Comparison of ENCODE assay signal across 14 cellular contexts in the genomic region with DNA sequence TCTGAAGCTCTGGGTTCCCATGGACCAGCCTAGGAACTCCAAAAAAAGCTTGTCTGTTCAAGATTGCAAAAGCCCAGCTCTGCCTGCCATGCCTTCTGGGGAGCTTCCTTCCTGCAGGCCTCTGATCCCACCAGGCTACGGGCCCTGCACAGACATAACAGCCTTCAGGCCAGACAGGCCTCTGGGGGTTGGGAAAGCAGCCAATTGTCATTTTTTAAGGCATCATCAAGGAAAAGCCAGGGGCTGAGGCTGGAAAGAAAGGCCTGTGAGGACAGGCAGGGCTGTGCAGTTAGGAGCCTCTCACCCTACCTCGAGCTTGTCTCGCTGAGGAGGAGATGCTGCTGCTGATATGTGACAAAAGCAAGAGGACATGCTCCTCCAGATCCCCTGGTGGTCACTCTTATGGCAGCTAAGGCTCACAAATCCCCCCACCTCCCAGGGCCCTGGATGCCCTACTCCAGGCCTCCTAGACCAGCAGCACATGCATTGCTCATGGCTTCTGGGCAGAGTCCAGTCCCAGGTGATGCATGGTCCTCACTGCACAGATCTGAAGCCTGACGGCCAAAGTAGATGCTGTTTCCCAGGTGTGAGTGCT. TPM values are rescaled to one million over a fixed set of nuclear protein-coding genes. Genes with fewer than 3 reads are reported as not detected.
A peak's percentile ranks its signal among the peaks of the same experiment; 100 is the strongest.
DNase-seq lines count a peak whose midpoint lies in the region; ATAC-seq and TF ChIP-seq lines count a peak whose summit lies in the region.
"Had no signal": no experiment of that assay in that cellular context is flagged by ENCODE, and none has a peak within 500 bp of the region (broad histone marks: within the 10 kb centered on the region; RNA-seq: fewer than 3 reads in every experiment).

No MANE protein-coding gene starts in this region.

- no peaks in the 10 kb centered on the region for H3K9me3 Mint-ChIP-seq in CD8-positive, alpha-beta memory T cell
- no peaks in the 10 kb centered on the region for H3K9me3 Mint-ChIP-seq in mesothelial cell of epicardium
- H3K9me3 Mint-ChIP-seq in activated CD8-positive, alpha-beta T cell treated with anti-CD3 and anti-CD28 coated beads, Interleukin-2, amount 10 ng/mL, durations not matched to agents 7 days and 5 days (ENCODE audit: insufficient read depth) = no peaks in the 10 kb centered on the region

- peaks cover 45% of the 10 kb centered on the region for H3K4me1 ChIP-seq in CD8-positive, alpha-beta memory T cell (ENCODE audit: insufficient read depth, low read length)
- H3K4me1 ChIP-seq in HUES64 (ENCODE audit: insufficient read depth, low read length) = no peaks in the 10 kb centered on the region

- no peak for ATAC-seq in activated CD8-positive, alpha-beta T cell treated with anti-CD3 and anti-CD28 coated beads, Interleukin-2, amount 10 ng/mL, durations not matched to agents 7 days and 5 days
- ATAC-seq: heart right ventricle, SK-N-SH treated with all-trans-retinoic acid at 6 μM for 48 hours had no signal

- no peak overlapping the region for H3K27ac ChIP-seq in CD8-positive, alpha-beta memory T cell (ENCODE audit: low read depth, low read length)
- no peak overlapping the region for H3K27ac ChIP-seq in HUES64 (ENCODE audit: low read depth, low read length)
- H3K27ac ChIP-seq: suprapubic skin had no signal

- no peak overlapping the region for H3K4me3 ChIP-seq in CD8-positive, alpha-beta memory T cell (ENCODE audit: low read length)
- no peak overlapping the region for H3K4me3 ChIP-seq in HUES64 (ENCODE audit: low read length)
- H3K4me3 ChIP-seq: heart right ventricle, spleen, suprapubic skin had no signal

- peaks cover 31% of the 10 kb centered on the region for H3K36me3 ChIP-seq in CD8-positive, alpha-beta memory T cell (ENCODE audit: insufficient read depth, low read length)
- H3K36me3 ChIP-seq in HUES64 (ENCODE audit: insufficient read depth, low read length) = no peaks in the 10 kb centered on the region
- H3K36me3 ChIP-seq: suprapubic skin had no signal

- peak overlapping the region; percentile 32 to 79 (median 56) for H3K27ac Mint-ChIP-seq in CD8-positive, alpha-beta memory T cell
- H3K27ac Mint-ChIP-seq in mesothelial cell of epicardium = peak overlapping the region; percentile 7
- H3K27ac Mint-ChIP-seq in activated CD8-positive, alpha-beta T cell treated with anti-CD3 and anti-CD28 coated beads, Interleukin-2, amount 10 ng/mL, durations not matched to agents 7 days and 5 days = no peak overlapping the region

- DNase-seq in CD8-positive, alpha-beta memory T cell = no peak
- DNase-seq in dermis blood vessel endothelial cell (peak; percentile 19), mesothelial cell of epicardium (ENCODE audit: low spot score in 2 of 2, unreplicated experiment in 2 of 2) (no peak), NCI-H1436 treated with DMSO at 0.1 percent for 48 hours (lab: John Stamatoyannopoulos, UW) (no peak), AG20443 (ENCODE audit: low spot score) (no peak)
- DNase-seq in activated CD8-positive, alpha-beta T cell treated with anti-CD3 and anti-CD28 coated beads, Interleukin-2, amount 10 ng/mL, durations not matched to agents 7 days and 5 days = no peak
- DNase-seq: heart right ventricle; NCI-H2029; NK-92 treated with Interleukin-12 subunit alpha and Interleukin-12 subunit beta, amount 100 ng/mL, for 24 hours; occipital lobe; spleen had no signal

- CTCF ChIA-PET in CD8-positive, alpha-beta memory T cell (lab: Charles Lee) = no interaction called here
- CTCF ChIA-PET in activated CD8-positive, alpha-beta T cell treated with anti-CD3 and anti-CD28 coated beads, Interleukin-2, amount 10 ng/mL, durations not matched to agents 7 days and 5 days (lab: Charles Lee) = interaction anchor here (0.9 to 1.6 kb wide), 3 partner anchors 19 to 86 kb away, joined by 3 to 4 read pairs (median 3); no protein-coding TSS in a partner anchor

- H3K27me3 ChIP-seq in CD8-positive, alpha-beta memory T cell (ENCODE audit: insufficient read depth, low read length, poor library complexity, severe bottlenecking) = no peaks in the 10 kb centered on the region
- no peaks in the 10 kb centered on the region for H3K27me3 ChIP-seq in HUES64 (ENCODE audit: insufficient read depth, low read length)
- H3K27me3 ChIP-seq: heart right ventricle, spleen, suprapubic skin had no signal

- no peak for TF ChIP-seq CTCF in mesothelial cell of epicardium (IDR thresholded peaks at IDR 0.05; ENCODE audit: unreplicated experiment)

- POLR2A ChIA-PET in CD8-positive, alpha-beta memory T cell (lab: Charles Lee) = no interaction called here
- POLR2A ChIA-PET in activated CD8-positive, alpha-beta T cell treated with anti-CD3 and anti-CD28 coated beads, Interleukin-2, amount 10 ng/mL, durations not matched to agents 7 days and 5 days (lab: Charles Lee) = interaction anchor here (0.6 kb wide), 1 partner anchor 43 kb away, joined by 3 read pairs; no protein-coding TSS in a partner anchor

- peak overlapping the region in 5 of 7 donors; percentile 3 to 98 (median 33) for H3K4me3 Mint-ChIP-seq in CD8-positive, alpha-beta memory T cell
- H3K4me3 Mint-ChIP-seq in mesothelial cell of epicardium = no peak overlapping the region
- H3K4me3 Mint-ChIP-seq in activated CD8-positive, alpha-beta T cell treated with anti-CD3 and anti-CD28 coated beads, Interleukin-2, amount 10 ng/mL, durations not matched to agents 7 days and 5 days = no peak overlapping the region

- no peaks in the 10 kb centered on the region for H3K9me3 ChIP-seq in CD8-positive, alpha-beta memory T cell (ENCODE audit: low read length)
- no peaks in the 10 kb centered on the region for H3K9me3 ChIP-seq in HUES64 (ENCODE audit: insufficient read depth, low read depth, low read length)
- H3K9me3 ChIP-seq: heart right ventricle, spleen, suprapubic skin had no signal

- H3K36me3 Mint-ChIP-seq in CD8-positive, alpha-beta memory T cell = peaks cover 3 to 75% (median 15%) of the 10 kb centered on the region in 3 donors
- H3K36me3 Mint-ChIP-seq in mesothelial cell of epicardium = no peaks in the 10 kb centered on the region
- H3K36me3 Mint-ChIP-seq in activated CD8-positive, alpha-beta T cell treated with anti-CD3 and anti-CD28 coated beads, Interleukin-2, amount 10 ng/mL, durations not matched to agents 7 days and 5 days (ENCODE audit: low read depth) = peaks cover 19% of the 10 kb centered on the region

- H3K27me3 Mint-ChIP-seq in CD8-positive, alpha-beta memory T cell = no peaks in the 10 kb centered on the region
- H3K27me3 Mint-ChIP-seq in mesothelial cell of epicardium (ENCODE audit: low read depth) = peaks cover 3% of the 10 kb centered on the region
- H3K27me3 Mint-ChIP-seq in activated CD8-positive, alpha-beta T cell treated with anti-CD3 and anti-CD28 coated beads, Interleukin-2, amount 10 ng/mL, durations not matched to agents 7 days and 5 days (ENCODE audit: low read depth) = no peaks in the 10 kb centered on the region

- H3K4me1 Mint-ChIP-seq in CD8-positive, alpha-beta memory T cell = peaks cover 72 to 95% (median 78%) of the 10 kb centered on the region in 3 donors
- H3K4me1 Mint-ChIP-seq in mesothelial cell of epicardium = peaks cover 8% of the 10 kb centered on the region
- H3K4me1 Mint-ChIP-seq in activated CD8-positive, alpha-beta T cell treated with anti-CD3 and anti-CD28 coated beads, Interleukin-2, amount 10 ng/mL, durations not matched to agents 7 days and 5 days (ENCODE audit: low read depth) = peaks cover 57% of the 10 kb centered on the region

- 0 out of 2 replicates have a peak overlapping the region, but pooled peaks have one; percentile 14 for H3K9ac ChIP-seq in HUES64 (ENCODE audit: low read depth, low read length)

- 86% methylated on average over 4 of the region's 4 CpGs for WGBS in HUES64

RNA-seq across cellular contexts. Expression of a gene that starts 2.9 kb away (rescaled TPM):
- total RNA-seq in CD8-positive, alpha-beta memory T cell = 1 to 10 TPM; 3.2 to 4.4 TPM
- polyA plus RNA-seq in CD8-positive, alpha-beta memory T cell = 34.4 TPM
- 0.50 TPM for polyA plus RNA-seq in HUES64 (2013, experiment 1 of 2)
- polyA plus RNA-seq in HUES64 (2013, experiment 2 of 2) = 0.25 TPM
- total RNA-seq in dermis blood vessel endothelial cell = 1.1 and 1.4 TPM in 2 replicates
- total RNA-seq in mesothelial cell of epicardium = 0.41 to 0.83 TPM (median 0.66 TPM) in 3 replicates
- 1 to 10 TPM; 9.9 to 10.0 TPM for total RNA-seq in activated CD8-positive, alpha-beta T cell treated with anti-CD3 and anti-CD28 coated beads, Interleukin-2, amount 10 ng/mL, durations not matched to agents 7 days and 5 days

RNA-seq across cellular contexts. Expression of a gene that starts 47.5 kb away (rescaled TPM):
- under 1 TPM; 0.77 to 0.86 TPM for total RNA-seq in CD8-positive, alpha-beta memory T cell
- polyA plus RNA-seq in CD8-positive, alpha-beta memory T cell = not detected
- polyA plus RNA-seq in HUES64 (2013, experiment 1 of 2) = 10.4 TPM
- polyA plus RNA-seq in HUES64 (2013, experiment 2 of 2) = 13.3 TPM
- total RNA-seq in dermis blood vessel endothelial cell = 0.09 and 1.0 TPM in 2 replicates
- total RNA-seq in mesothelial cell of epicardium = 20.5 to 21.4 TPM (median 21.0 TPM) in 3 replicates
- under 1 TPM; 0.42 to 0.99 TPM for total RNA-seq in activated CD8-positive, alpha-beta T cell treated with anti-CD3 and anti-CD28 coated beads, Interleukin-2, amount 10 ng/mL, durations not matched to agents 7 days and 5 days

Comparison
In these comparisons a context has a peak if more than half of its experiments do, and no peak if none do; other contexts are left out.
1. H3K4me3 Mint-ChIP-seq: peak in CD8-positive, alpha-beta memory T cell (5 of 7); none in mesothelial cell of epicardium (single experiment) and activated CD8-positive, alpha-beta T cell treated with anti-CD3 and anti-CD28 coated beads, Interleukin-2, amount 10 ng/mL, durations not matched to agents 7 days and 5 days (single experiment).
2. RNA of a gene that starts 47.5 kb away (total RNA-seq): 20.5 to 21.4 TPM in mesothelial cell of epicardium; 0.09 to 1.0 TPM in dermis blood vessel endothelial cell, 0.42 to 0.99 TPM in activated CD8-positive, alpha-beta T cell treated with anti-CD3 and anti-CD28 coated beads, Interleukin-2, amount 10 ng/mL, durations not matched to agents 7 days and 5 days and 0.77 to 0.86 TPM in CD8-positive, alpha-beta memory T cell; every median in the first group is over 10 times any median in the second.